12 cellular contexts compared by ENCODE assay signal in the genomic region with DNA sequence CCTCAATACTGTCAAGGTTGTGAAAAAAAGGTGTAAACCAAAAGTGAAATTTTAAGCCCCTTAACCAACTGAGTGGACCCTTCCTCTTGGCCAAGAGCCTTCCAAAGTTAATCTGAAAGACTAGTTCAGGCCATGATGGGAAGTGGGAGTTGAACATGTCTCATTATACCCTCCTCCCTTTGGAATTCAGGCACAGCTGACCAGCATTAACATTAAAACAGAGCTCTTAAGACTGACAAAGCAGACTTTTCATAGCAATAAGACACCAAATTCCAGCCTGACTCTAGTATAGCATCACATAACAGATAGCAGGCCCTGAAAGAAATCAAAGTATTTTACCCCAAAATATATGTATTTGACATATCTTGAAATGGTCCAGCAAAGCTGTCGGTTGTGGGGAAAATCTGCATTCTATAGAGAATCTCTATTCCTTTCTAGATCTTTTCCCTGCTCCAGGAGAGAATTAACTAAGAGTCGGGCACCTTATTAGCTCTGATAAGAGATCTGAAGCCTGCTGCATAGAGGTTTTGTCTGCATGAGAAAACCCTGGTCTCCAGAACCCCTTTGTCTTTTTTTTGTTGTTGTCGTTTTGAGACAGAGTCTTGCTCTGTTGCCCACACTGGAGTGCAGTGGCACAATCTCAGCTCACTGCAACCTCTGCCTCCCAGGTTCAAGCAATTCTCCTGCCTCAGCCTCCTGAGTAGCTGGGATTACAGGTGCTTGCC. TPM values are rescaled to one million over a fixed set of nuclear protein-coding genes. Genes with fewer than 3 reads are reported as not detected.
"Had no signal": no experiment of that assay in that cellular context is flagged by ENCODE, and none has a peak within 500 bp of the region (broad histone marks: within the 10 kb centered on the region; RNA-seq: fewer than 3 reads in every experiment).

No MANE protein-coding gene starts in this region.

RNA-seq across cellular contexts. Expression of a gene that starts 43.2 kb away (rescaled TPM):
- total RNA-seq: natural killer cell, omental fat pad, osteocyte, posterior vena cava, pulmonary artery endothelial cell, right atrium auricular region, subcutaneous adipose tissue, thoracic aorta, thyroid gland, ureter, vagina had no signal
- polyA plus RNA-seq: stomach had no signal
